ENCODE assay signal across 18 cellular contexts in genomic region chr1:30730351-30731108, GRCh38. TPM values are rescaled to one million over a fixed set of nuclear protein-coding genes. Genes with fewer than 3 reads are reported as not detected.
DNase-seq lines count a peak whose midpoint lies in the region; ATAC-seq lines count a peak whose summit lies in the region.
"Had no signal": no experiment of that assay in that cellular context is flagged by ENCODE, and none has a peak within 500 bp of the region (broad histone marks: within the 10 kb centered on the region; RNA-seq: fewer than 3 reads in every experiment).

No MANE protein-coding gene starts in this region.

- peaks cover 0 to 27% (median 9%) of the 10 kb centered on the region in 4 donors for H3K4me1 Mint-ChIP-seq in CD4-positive, CD25-positive, alpha-beta regulatory T cell
- H3K4me1 Mint-ChIP-seq in activated T-helper 17 cell treated with anti-CD3 and anti-CD28 coated beads, Interleukin-2, amount 50 U/mL, for 72 hours = no peaks in the 10 kb centered on the region
- peaks cover 14 to 30% (median 22%) of the 10 kb centered on the region in 7 donors for H3K4me1 Mint-ChIP-seq in naive thymus-derived CD4-positive, alpha-beta T cell
- peaks cover 3% of the 10 kb centered on the region for H3K4me1 Mint-ChIP-seq in activated T-helper 2 cell treated with anti-CD3 and anti-CD28 coated beads, Interferon-gamma antibody, Interleukin-2, Interleukin-4, amounts not matched to agents 10 μg/mL and 5 μg/mL and 100 μg/mL, durations not matched to agents 14 hours and 24 hours and 36 hours (ENCODE audit: low read depth)

- H3K4me3 ChIP-seq in CD4-positive, CD25-positive, alpha-beta regulatory T cell (ENCODE audit: low read depth, low read length) = no peak overlapping the region
- H3K4me3 ChIP-seq in naive thymus-derived CD4-positive, alpha-beta T cell (ENCODE audit: low read length) = no peak overlapping the region
- H3K4me3 ChIP-seq: hepatocyte had no signal

- peak overlapping the region in 1 of 4 donors; percentile 24 for H3K4me3 Mint-ChIP-seq in CD4-positive, CD25-positive, alpha-beta regulatory T cell
- H3K4me3 Mint-ChIP-seq in activated T-helper 17 cell treated with anti-CD3 and anti-CD28 coated beads, Interleukin-2, amount 50 U/mL, for 72 hours = no peak overlapping the region
- H3K4me3 Mint-ChIP-seq in naive thymus-derived CD4-positive, alpha-beta T cell = peak overlapping the region in 1 of 10 donors; percentile 21
- no peak overlapping the region for H3K4me3 Mint-ChIP-seq in activated T-helper 2 cell treated with anti-CD3 and anti-CD28 coated beads, Interferon-gamma antibody, Interleukin-2, Interleukin-4, amounts not matched to agents 10 μg/mL and 5 μg/mL and 100 μg/mL, durations not matched to agents 14 hours and 24 hours and 36 hours (ENCODE audit: low read depth)
- H3K4me3 Mint-ChIP-seq: activated CD4-positive, alpha-beta T cell treated with anti-CD3 and anti-CD28 coated beads for 36 hours had no signal

- intact Hi-C loops in naive thymus-derived CD4-positive, alpha-beta T cell (cut with micrococcal nuclease) = no loop called here
- intact Hi-C loops in activated T-helper 2 cell treated with anti-CD3 and anti-CD28 coated beads, Interferon-gamma antibody, Interleukin-2, Interleukin-4, amounts not matched to agents 10 μg/mL and 5 μg/mL and 100 μg/mL, durations not matched to agents 14 hours and 24 hours and 36 hours (cut with micrococcal nuclease) = loop anchor here (5.0 kb wide), 1 partner anchor 37 kb away; no protein-coding TSS in a partner anchor

- no peaks in the 10 kb centered on the region for H3K27me3 ChIP-seq in CD4-positive, CD25-positive, alpha-beta regulatory T cell (ENCODE audit: control insufficient read depth, insufficient read depth, low read length)
- H3K27me3 ChIP-seq in naive thymus-derived CD4-positive, alpha-beta T cell (ENCODE audit: control insufficient read depth in 2 of 2, insufficient read depth in 2 of 2, low read length in 2 of 2) = no peaks in the 10 kb centered on the region
- H3K27me3 ChIP-seq: hepatocyte had no signal

- H3K27me3 Mint-ChIP-seq in CD4-positive, CD25-positive, alpha-beta regulatory T cell = no peaks in the 10 kb centered on the region
- H3K27me3 Mint-ChIP-seq in activated T-helper 17 cell treated with anti-CD3 and anti-CD28 coated beads, Interleukin-2, amount 50 U/mL, for 72 hours = no peaks in the 10 kb centered on the region
- H3K27me3 Mint-ChIP-seq in naive thymus-derived CD4-positive, alpha-beta T cell = no peaks in the 10 kb centered on the region
- no peaks in the 10 kb centered on the region for H3K27me3 Mint-ChIP-seq in activated T-helper 2 cell treated with anti-CD3 and anti-CD28 coated beads, Interferon-gamma antibody, Interleukin-2, Interleukin-4, amounts not matched to agents 10 μg/mL and 5 μg/mL and 100 μg/mL, durations not matched to agents 14 hours and 24 hours and 36 hours (ENCODE audit: low read depth)
- H3K27me3 Mint-ChIP-seq: activated CD4-positive, alpha-beta T cell treated with anti-CD3 and anti-CD28 coated beads for 36 hours had no signal

- H3K27ac Mint-ChIP-seq in CD4-positive, CD25-positive, alpha-beta regulatory T cell = peak overlapping the region; percentile 9 to 92 (median 86)
- H3K27ac Mint-ChIP-seq in activated T-helper 17 cell treated with anti-CD3 and anti-CD28 coated beads, Interleukin-2, amount 50 U/mL, for 72 hours = peak overlapping the region; percentile 59
- H3K27ac Mint-ChIP-seq in naive thymus-derived CD4-positive, alpha-beta T cell = peak overlapping the region; percentile 56 to 89 (median 83)
- no peak overlapping the region for H3K27ac Mint-ChIP-seq in activated T-helper 2 cell treated with anti-CD3 and anti-CD28 coated beads, Interferon-gamma antibody, Interleukin-2, Interleukin-4, amounts not matched to agents 10 μg/mL and 5 μg/mL and 100 μg/mL, durations not matched to agents 14 hours and 24 hours and 36 hours

- no peaks in the 10 kb centered on the region for H3K9me3 ChIP-seq in CD4-positive, CD25-positive, alpha-beta regulatory T cell (ENCODE audit: control insufficient read depth in 2 of 2, low read length in 2 of 2)
- no peaks in the 10 kb centered on the region for H3K9me3 ChIP-seq in naive thymus-derived CD4-positive, alpha-beta T cell (ENCODE audit: control insufficient read depth in 2 of 3, low read length in 3 of 3)

- DNase-seq in CD4-positive, CD25-positive, alpha-beta regulatory T cell = no peak
- DNase-seq in GM19238 (ENCODE audit: insufficient read length, low spot score) = peak; percentile 37
- DNase-seq in naive thymus-derived CD4-positive, alpha-beta T cell = no peak
- DNase-seq in activated CD4-positive, alpha-beta T cell treated with anti-CD3 and anti-CD28 coated beads for 1 hour = no peak
- no peak for DNase-seq in NCI-H524 (lab: John Stamatoyannopoulos, UW)
- no peak for DNase-seq in activated T-helper 2 cell treated with anti-CD3 and anti-CD28 coated beads, Interferon-gamma antibody, Interleukin-2, Interleukin-4, amounts not matched to agents 10 μg/mL and 5 μg/mL and 100 μg/mL, durations not matched to agents 14 hours and 24 hours and 36 hours (ENCODE audit: low spot score)
- DNase-seq: activated CD4-positive, alpha-beta T cell treated with anti-CD3 and anti-CD28 coated beads for 36 hours; activated gamma-delta T cell; AML-193; GOT3; mammary epithelial cell; NCI-H1436 treated with DMSO at 0.1 percent for 48 hours; NCI-H69; stimulated activated CD4-positive, alpha-beta T cell treated with anti-CD3 and anti-CD28 coated beads, Interleukin-2, amount 100 ng/mL, for 48 hours had no signal

- peaks cover 8% of the 10 kb centered on the region for H3K4me1 ChIP-seq in CD4-positive, CD25-positive, alpha-beta regulatory T cell (ENCODE audit: control insufficient read depth, insufficient read depth, low read length, poor library complexity, severe bottlenecking)
- peaks cover 4 to 10% of the 10 kb centered on the region in 2 donors for H3K4me1 ChIP-seq in naive thymus-derived CD4-positive, alpha-beta T cell (ENCODE audit: control insufficient read depth in 2 of 2, insufficient read depth in 2 of 2, low read length in 2 of 2)

- CTCF ChIA-PET in naive thymus-derived CD4-positive, alpha-beta T cell (lab: Charles Lee) = interaction anchor here (0.7 to 1.7 kb wide), 4 partner anchors 12 to 49 kb away, joined by 3 to 10 read pairs (median 4); no protein-coding TSS in a partner anchor

- no peak for ATAC-seq in CD4-positive, CD25-positive, alpha-beta regulatory T cell (ENCODE audit: low read depth in 2 of 2)
- ATAC-seq in activated T-helper 17 cell treated with anti-CD3 and anti-CD28 coated beads, Interleukin-2, amount 50 U/mL, for 72 hours (replicated peaks) = no peak
- no peak for ATAC-seq in naive thymus-derived CD4-positive, alpha-beta T cell
- no peak for ATAC-seq in HG02970 (IDR thresholded peaks at IDR 0.05; ENCODE audit: low FRiP score, unreplicated experiment)

- H3K36me3 Mint-ChIP-seq in CD4-positive, CD25-positive, alpha-beta regulatory T cell = peaks cover 24% of the 10 kb centered on the region
- H3K36me3 Mint-ChIP-seq in activated T-helper 17 cell treated with anti-CD3 and anti-CD28 coated beads, Interleukin-2, amount 50 U/mL, for 72 hours (ENCODE audit: low read depth) = peaks cover 39% of the 10 kb centered on the region
- H3K36me3 Mint-ChIP-seq in naive thymus-derived CD4-positive, alpha-beta T cell = peaks cover 8 to 26% (median 10%) of the 10 kb centered on the region in 5 donors
- peaks cover 31% of the 10 kb centered on the region for H3K36me3 Mint-ChIP-seq in activated T-helper 2 cell treated with anti-CD3 and anti-CD28 coated beads, Interferon-gamma antibody, Interleukin-2, Interleukin-4, amounts not matched to agents 10 μg/mL and 5 μg/mL and 100 μg/mL, durations not matched to agents 14 hours and 24 hours and 36 hours (ENCODE audit: low read depth)

- POLR2A ChIA-PET in naive thymus-derived CD4-positive, alpha-beta T cell (lab: Charles Lee) = interaction anchor here (0.8 to 42.4 kb wide), 3 partner anchors 10 to 610 kb away, joined by 3 to 1281 read pairs (median 30); partner anchors contain the start of gene LAPTM5

- no peak overlapping the region for H3K27ac ChIP-seq in CD4-positive, CD25-positive, alpha-beta regulatory T cell (ENCODE audit: insufficient read depth, low read length, poor library complexity, severe bottlenecking)
- no peak overlapping the region for H3K27ac ChIP-seq in naive thymus-derived CD4-positive, alpha-beta T cell (ENCODE audit: low read depth, low read length)
- H3K27ac ChIP-seq: hepatocyte had no signal

- H3K36me3 ChIP-seq in CD4-positive, CD25-positive, alpha-beta regulatory T cell (ENCODE audit: control insufficient read depth, insufficient read depth, low read length) = peaks cover 33% of the 10 kb centered on the region
- peaks cover 12 to 56% (median 16%) of the 10 kb centered on the region in 3 experiments for H3K36me3 ChIP-seq in naive thymus-derived CD4-positive, alpha-beta T cell (ENCODE audit: control insufficient read depth in 2 of 3, insufficient read depth in 3 of 3, low read length in 3 of 3)

- peaks cover 0 to under 1% (median 0%) of the 10 kb centered on the region in 7 donors for H3K9me3 Mint-ChIP-seq in CD4-positive, CD25-positive, alpha-beta regulatory T cell
- H3K9me3 Mint-ChIP-seq in activated T-helper 17 cell treated with anti-CD3 and anti-CD28 coated beads, Interleukin-2, amount 50 U/mL, for 72 hours = no peaks in the 10 kb centered on the region
- no peaks in the 10 kb centered on the region for H3K9me3 Mint-ChIP-seq in naive thymus-derived CD4-positive, alpha-beta T cell
- H3K9me3 Mint-ChIP-seq in activated T-helper 2 cell treated with anti-CD3 and anti-CD28 coated beads, Interferon-gamma antibody, Interleukin-2, Interleukin-4, amounts not matched to agents 10 μg/mL and 5 μg/mL and 100 μg/mL, durations not matched to agents 14 hours and 24 hours and 36 hours = no peaks in the 10 kb centered on the region

RNA-seq across cellular contexts. Expression of gene MATN1, which starts 7.1 kb away (rescaled TPM):
- total RNA-seq in CD4-positive, CD25-positive, alpha-beta regulatory T cell = 1.9 TPM
- polyA plus RNA-seq in CD4-positive, CD25-positive, alpha-beta regulatory T cell = not detected
- under 1 TPM; 0.26 to 0.52 TPM for total RNA-seq in activated T-helper 17 cell treated with anti-CD3 and anti-CD28 coated beads, Interleukin-2, amount 50 U/mL, for 72 hours
- total RNA-seq in naive thymus-derived CD4-positive, alpha-beta T cell = 1 to 10 TPM in 2 of 5 experiments, under 1 TPM in 3; 0.08 to 3.6 (median 0.22) TPM
- not detected for polyA plus RNA-seq in naive thymus-derived CD4-positive, alpha-beta T cell
- 0.21 and 0.44 TPM in 2 replicates for total RNA-seq in activated T-helper 2 cell treated with anti-CD3 and anti-CD28 coated beads, Interferon-gamma antibody, Interleukin-2, Interleukin-4, amounts not matched to agents 10 μg/mL and 5 μg/mL and 100 μg/mL, durations not matched to agents 14 hours and 24 hours and 36 hours
- total RNA-seq: mammary epithelial cell, pulmonary artery endothelial cell had no signal

RNA-seq across cellular contexts. Expression of gene LAPTM5, which starts 27.0 kb away (rescaled TPM):
- total RNA-seq in CD4-positive, CD25-positive, alpha-beta regulatory T cell = 589 TPM
- polyA plus RNA-seq in CD4-positive, CD25-positive, alpha-beta regulatory T cell = 100 to 1,000 TPM; 552 to 687 (median 620) TPM
- 100 to 1,000 TPM; 316 to 333 TPM for total RNA-seq in activated T-helper 17 cell treated with anti-CD3 and anti-CD28 coated beads, Interleukin-2, amount 50 U/mL, for 72 hours
- total RNA-seq in naive thymus-derived CD4-positive, alpha-beta T cell = 100 to 1,000 TPM; 464 to 783 (median 647) TPM
- polyA plus RNA-seq in naive thymus-derived CD4-positive, alpha-beta T cell = 100 to 1,000 TPM; 551 to 556 TPM
- total RNA-seq in activated T-helper 2 cell treated with anti-CD3 and anti-CD28 coated beads, Interferon-gamma antibody, Interleukin-2, Interleukin-4, amounts not matched to agents 10 μg/mL and 5 μg/mL and 100 μg/mL, durations not matched to agents 14 hours and 24 hours and 36 hours = 184 and 189 TPM in 2 replicates
